ENCODE assay signal across 13 cellular contexts in genomic region chr15:99578809-99579208, GRCh38. TPM values are rescaled to one million over a fixed set of nuclear protein-coding genes. Genes with fewer than 3 reads are reported as not detected.
DNase-seq lines count a peak whose midpoint lies in the region; ATAC-seq and TF ChIP-seq lines count a peak whose summit lies in the region.
"Had no signal": no experiment of that assay in that cellular context is flagged by ENCODE, and none has a peak within 500 bp of the region (broad histone marks: within the 10 kb centered on the region; RNA-seq: fewer than 3 reads in every experiment).

No MANE protein-coding gene starts in this region.

- peaks cover 50% of the 10 kb centered on the region for H3K79me2 ChIP-seq in mesendoderm (ENCODE audit: control insufficient read depth, insufficient read depth, low read length)

- H3K4me1 ChIP-seq in HEK293 (ENCODE audit: control insufficient read depth, insufficient read depth, low read length) (peaks cover 23% of the 10 kb centered on the region), mesendoderm (ENCODE audit: control insufficient read depth, low read depth, low read length) (peaks cover 17% of the 10 kb centered on the region)

- H3K79me1 ChIP-seq in mesendoderm (ENCODE audit: low read length), result peaks cover 17% of the 10 kb centered on the region

- intact Hi-C loops in activated CD4-positive, alpha-beta T cell treated with anti-CD3 and anti-CD28 coated beads, Interleukin-2, amount 10 ng/mL, durations not matched to agents 24 days and 14 days (cut with micrococcal nuclease), result no loop called here

- no peak overlapping the region for H3K23ac ChIP-seq in mesendoderm (ENCODE audit: low read length)

- H3K4me3 Mint-ChIP-seq in WTC11, result peak overlapping the region; percentile 46
- H3K4me3 Mint-ChIP-seq in activated CD4-positive, alpha-beta T cell treated with anti-CD3 and anti-CD28 coated beads, Interleukin-2, amount 10 ng/mL, durations not matched to agents 24 days and 14 days, result no peak overlapping the region
- H3K4me3 Mint-ChIP-seq: neural crest cell had no signal

- H3K18ac ChIP-seq in mesendoderm (ENCODE audit: low read length), result no peak overlapping the region

- no peak overlapping the region for H3K4ac ChIP-seq in mesendoderm (ENCODE audit: low read depth, low read length)

- H2AK5ac ChIP-seq in mesendoderm (ENCODE audit: low read length), result no peak overlapping the region

- DNase-seq in WTC11 (ENCODE audit: low spot score) (no peak), mesendoderm (peak; percentile 38), GM10248 (ENCODE audit: extremely low spot score) (no peak), germinal center (ENCODE audit: low spot score) (no peak)
- DNase-seq in activated CD4-positive, alpha-beta T cell treated with anti-CD3 and anti-CD28 coated beads, Interleukin-2, amount 10 ng/mL, durations not matched to agents 24 days and 14 days, result no peak
- no peak for DNase-seq in activated CD8-positive, alpha-beta memory T cell treated with anti-CD3 and anti-CD28 coated beads, Interleukin-2, amount 50 U/mL, for 48 hours
- DNase-seq: activated naive CD4-positive, alpha-beta T cell; EL; NCI-H187 had no signal

- no peak overlapping the region for H4K5ac ChIP-seq in mesendoderm (ENCODE audit: low read length)

- H3K4me2 ChIP-seq in mesendoderm (ENCODE audit: low read length), result no peak overlapping the region

- H3K27ac Mint-ChIP-seq in WTC11, result peak overlapping the region; percentile 96
- H3K27ac Mint-ChIP-seq in activated CD4-positive, alpha-beta T cell treated with anti-CD3 and anti-CD28 coated beads, Interleukin-2, amount 10 ng/mL, durations not matched to agents 24 days and 14 days, result no peak overlapping the region

- H3K56ac ChIP-seq in mesendoderm (ENCODE audit: low read length), result no peak overlapping the region

- peaks cover 84% of the 10 kb centered on the region for H3K4me1 Mint-ChIP-seq in WTC11
- H3K4me1 Mint-ChIP-seq in activated CD4-positive, alpha-beta T cell treated with anti-CD3 and anti-CD28 coated beads, Interleukin-2, amount 10 ng/mL, durations not matched to agents 24 days and 14 days, result peaks cover 19% of the 10 kb centered on the region

- H3K4me3 ChIP-seq in HEK293 (ENCODE audit: low read depth, low read length), result no peak overlapping the region
- H3K4me3 ChIP-seq in mesendoderm (ENCODE audit: low read length), result no peak overlapping the region
- H3K4me3 ChIP-seq: BLaER1 treated with 17β-estradiol and CSF1 and Interleukin-3, amounts not matched to agents 10 nM and 100 nM had no signal

- no peak overlapping the region for H4K8ac ChIP-seq in mesendoderm (ENCODE audit: low read depth, low read length)

- no peaks in the 10 kb centered on the region for H3K9me3 ChIP-seq in HEK293 (ENCODE audit: control insufficient read depth, insufficient read depth, low read depth, low read length)

- H3K27ac ChIP-seq in HEK293 (ENCODE audit: extremely low read depth, low read depth, low read length) (no peak overlapping the region), mesendoderm (ENCODE audit: low read depth, low read length) (no peak overlapping the region)
- H3K27ac ChIP-seq: BLaER1 treated with 17β-estradiol and CSF1 and Interleukin-3, amounts not matched to agents 10 nM and 100 nM had no signal

- no peak overlapping the region for H3K9ac ChIP-seq in mesendoderm (ENCODE audit: low read length)

- H2BK120ac ChIP-seq in mesendoderm (ENCODE audit: low read depth, low read length), result no peak overlapping the region

- POLR2A ChIA-PET in HEK293 (lab: Yijun Ruan, JAX) (interaction anchor here (0.7 kb wide), 1 partner anchor 13 kb away, joined by 3 read pairs; no protein-coding TSS in a partner anchor), WTC11 (lab: Charles Lee) (no interaction called here), GM10248 (lab: Yijun Ruan, JAX) (interaction anchor here (0.8 kb wide), 1 partner anchor 13 kb away, joined by 3 read pairs; the partner anchor contains the start of gene MEF2A)

- CTCF ChIA-PET in HEK293 (lab: Yijun Ruan, JAX) (no interaction called here), WTC11 (lab: Charles Lee) (interaction anchor here (2.0 to 2.1 kb wide), 2 partner anchors 12 to 125 kb away, joined by 8 to 13 read pairs; partner anchors contain the start of gene MEF2A), GM10248 (lab: Yijun Ruan, JAX) (interaction anchor here (0.8 to 2.5 kb wide), 3 partner anchors 10 to 126 kb away, joined by 3 to 14 read pairs (median 3); no protein-coding TSS in a partner anchor)

- no peak overlapping the region for H2BK5ac ChIP-seq in mesendoderm (ENCODE audit: low read length)

- peaks cover under 1% of the 10 kb centered on the region; the same call in 1 of the 2 replicates for H3K36me3 Mint-ChIP-seq in WTC11
- peaks cover 9% of the 10 kb centered on the region for H3K36me3 Mint-ChIP-seq in activated CD4-positive, alpha-beta T cell treated with anti-CD3 and anti-CD28 coated beads, Interleukin-2, amount 10 ng/mL, durations not matched to agents 24 days and 14 days (ENCODE audit: low read depth)

- H3K36me3 ChIP-seq in HEK293 (ENCODE audit: control insufficient read depth in 2 of 2, insufficient read depth in 1 of 2, low read length in 2 of 2) (no peaks in the 10 kb centered on the region), mesendoderm (ENCODE audit: control insufficient read depth, insufficient read depth, low read length) (no peaks in the 10 kb centered on the region)

- TF ChIP-seq CTCF in HEK293 (tag by site-specific recombination; IDR thresholded peaks at IDR 0.05) (no peak), WTC11 (IDR thresholded peaks at IDR 0.05) (no peak), GM10248 (IDR thresholded peaks at IDR 0.05; ENCODE audit: control extremely low read depth, extremely low read depth, low read depth, missing control alignments) (no peak)

- H3K27me3 Mint-ChIP-seq in WTC11 (ENCODE audit: low read depth), result no peaks in the 10 kb centered on the region
- H3K27me3 Mint-ChIP-seq in activated CD4-positive, alpha-beta T cell treated with anti-CD3 and anti-CD28 coated beads, Interleukin-2, amount 10 ng/mL, durations not matched to agents 24 days and 14 days, result no peaks in the 10 kb centered on the region

- peak; percentile 56 for ATAC-seq in GM18502 (IDR thresholded peaks at IDR 0.05; ENCODE audit: poor library complexity, unreplicated experiment)
- ATAC-seq in WTC11, result peak; percentile 77

- no peaks in the 10 kb centered on the region for H3K9me3 Mint-ChIP-seq in WTC11
- no peaks in the 10 kb centered on the region for H3K9me3 Mint-ChIP-seq in activated CD4-positive, alpha-beta T cell treated with anti-CD3 and anti-CD28 coated beads, Interleukin-2, amount 10 ng/mL, durations not matched to agents 24 days and 14 days
- H3K9me3 Mint-ChIP-seq: neural crest cell had no signal

- no peak overlapping the region for H2BK15ac ChIP-seq in mesendoderm (replicated peaks; ENCODE audit: low read depth)

- no peaks in the 10 kb centered on the region for H3K27me3 ChIP-seq in mesendoderm (ENCODE audit: insufficient read depth, low read length, poor library complexity)
- H3K27me3 ChIP-seq: BLaER1 treated with 17β-estradiol and CSF1 and Interleukin-3, amounts not matched to agents 10 nM and 100 nM had no signal

TF ChIP-seq in HEK293, 187 proteins besides CTCF, POLR2A, EP300 and RAD21:
- TF ChIP-seq ZNF366 (tag by site-specific recombination; conservative IDR thresholded peaks at IDR 0.05) (0 out of 2 replicates have a peak, but pooled peaks have one; percentile 32), MZF1 (tag by site-specific recombination; IDR thresholded peaks at IDR 0.05; ENCODE audit: borderline replicate concordance) (peak; percentile 14; the same call in 1 of the 2 replicates), HOXC10 (CRISPR knock-in tag; IDR thresholded peaks at IDR 0.05) (no peak), TRIM28 (IDR thresholded peaks at IDR 0.05; ENCODE audit: borderline replicate concordance, low read length) (0 out of 2 replicates have a peak, but pooled peaks have one; percentile 15)

TF ChIP-seq in WTC11, 78 proteins besides CTCF, POLR2A, EP300 and RAD21 (continues in another document):
- TF ChIP-seq ZNF396 (CRISPR knock-in tag; IDR thresholded peaks at IDR 0.05; ENCODE audit: borderline replicate concordance) (no peak), CREB1 (CRISPR knock-in tag; IDR thresholded peaks at IDR 0.05) (no peak), TP53 (CRISPR knock-in tag; IDR thresholded peaks at IDR 0.05) (no peak)
- TF ChIP-seq, protein P1, sequence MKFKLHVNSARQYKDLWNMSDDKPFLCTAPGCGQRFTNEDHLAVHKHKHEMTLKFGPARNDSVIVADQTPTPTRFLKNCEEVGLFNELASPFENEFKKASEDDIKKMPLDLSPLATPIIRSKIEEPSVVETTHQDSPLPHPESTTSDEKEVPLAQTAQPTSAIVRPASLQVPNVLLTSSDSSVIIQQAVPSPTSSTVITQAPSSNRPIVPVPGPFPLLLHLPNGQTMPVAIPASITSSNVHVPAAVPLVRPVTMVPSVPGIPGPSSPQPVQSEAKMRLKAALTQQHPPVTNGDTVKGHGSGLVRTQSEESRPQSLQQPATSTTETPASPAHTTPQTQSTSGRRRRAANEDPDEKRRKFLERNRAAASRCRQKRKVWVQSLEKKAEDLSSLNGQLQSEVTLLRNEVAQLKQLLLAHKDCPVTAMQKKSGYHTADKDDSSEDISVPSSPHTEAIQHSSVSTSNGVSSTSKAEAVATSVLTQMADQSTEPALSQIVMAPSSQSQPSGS (CRISPR knock-in tag; IDR thresholded peaks at IDR 0.05; ENCODE audit: borderline replicate concordance, low read depth), result no peak

RNA-seq across cellular contexts. Expression of gene MEF2A, which starts 13.0 kb away (rescaled TPM):
- total RNA-seq in WTC11 (2021), result 22.2 to 30.7 TPM (median 25.5 TPM) in 3 replicates
- 13.8 TPM for polyA plus RNA-seq in mesendoderm (2013, experiment 1 of 2)
- polyA plus RNA-seq in mesendoderm (2013, experiment 2 of 2), result 13.2 TPM
- total RNA-seq in activated CD4-positive, alpha-beta T cell treated with anti-CD3 and anti-CD28 coated beads, Interleukin-2, amount 10 ng/mL, durations not matched to agents 24 days and 14 days, result 24.7 and 25.3 TPM in 2 replicates
